Comparison of ENCODE assay signal across 1 cellular context in the genomic region with DNA sequence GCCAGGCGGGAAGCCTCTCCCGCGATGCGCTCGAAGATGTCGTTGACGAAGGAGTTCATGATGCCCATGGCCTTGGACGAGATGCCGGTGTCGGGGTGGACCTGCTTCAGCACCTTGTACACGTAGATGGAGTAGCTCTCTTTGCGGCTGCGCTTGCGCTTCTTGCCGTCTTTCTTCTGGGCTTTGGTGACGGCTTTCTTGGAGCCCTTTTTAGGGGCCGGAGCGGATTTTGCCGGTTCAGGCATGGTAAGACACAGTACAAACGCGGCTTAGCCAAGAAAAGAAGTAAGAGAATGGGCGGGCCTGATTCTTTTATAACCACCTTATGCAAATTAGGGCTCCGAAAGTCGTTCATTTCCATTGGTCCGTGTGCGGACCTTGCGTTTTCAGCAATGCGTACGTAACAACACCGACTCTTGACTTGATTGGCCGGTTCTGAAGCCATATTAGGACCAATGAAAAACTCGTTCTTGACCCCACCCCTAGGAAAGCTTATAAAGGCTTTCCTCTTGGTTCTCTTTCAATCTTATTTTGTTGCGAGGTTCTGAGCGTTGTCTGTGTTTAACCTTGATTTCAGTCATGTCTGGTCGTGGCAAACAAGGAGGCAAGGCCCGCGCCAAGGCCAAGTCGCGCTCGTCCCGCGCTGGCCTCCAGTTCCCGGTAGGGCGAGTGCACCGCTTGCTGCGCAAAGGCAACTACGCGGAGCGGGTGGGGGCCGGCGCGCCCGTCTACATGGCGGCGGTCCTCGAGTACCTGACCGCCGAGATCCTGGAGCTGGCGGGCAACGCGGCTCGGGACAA.
TF ChIP-seq lines count a peak whose summit lies in the region.

No MANE protein-coding gene starts in this region.

TF ChIP-seq in HEK293, 187 proteins besides CTCF, POLR2A, EP300 and RAD21 (continued from another document and continues in another):
- no peak; the same call in 1 of the 2 replicates for TF ChIP-seq ZBTB11 (tag by site-specific recombination; conservative IDR thresholded peaks at IDR 0.05; ENCODE audit: low read depth)
- TF ChIP-seq ZBTB1 (tag by site-specific recombination; IDR thresholded peaks at IDR 0.05), result no peak
- peak; percentile 51; the same call in 1 of the 2 replicates for TF ChIP-seq KLF1 (tag by site-specific recombination; IDR thresholded peaks at IDR 0.05)
- no peak for TF ChIP-seq ZNF169 (tag by site-specific recombination; IDR thresholded peaks at IDR 0.05)
- TF ChIP-seq ZNF510 (tag by site-specific recombination; IDR thresholded peaks at IDR 0.05; ENCODE audit: insufficient replicate concordance), result no peak
- no peak for TF ChIP-seq ZNF112 (tag by site-specific recombination; IDR thresholded peaks at IDR 0.05)
- TF ChIP-seq, protein P1, sequence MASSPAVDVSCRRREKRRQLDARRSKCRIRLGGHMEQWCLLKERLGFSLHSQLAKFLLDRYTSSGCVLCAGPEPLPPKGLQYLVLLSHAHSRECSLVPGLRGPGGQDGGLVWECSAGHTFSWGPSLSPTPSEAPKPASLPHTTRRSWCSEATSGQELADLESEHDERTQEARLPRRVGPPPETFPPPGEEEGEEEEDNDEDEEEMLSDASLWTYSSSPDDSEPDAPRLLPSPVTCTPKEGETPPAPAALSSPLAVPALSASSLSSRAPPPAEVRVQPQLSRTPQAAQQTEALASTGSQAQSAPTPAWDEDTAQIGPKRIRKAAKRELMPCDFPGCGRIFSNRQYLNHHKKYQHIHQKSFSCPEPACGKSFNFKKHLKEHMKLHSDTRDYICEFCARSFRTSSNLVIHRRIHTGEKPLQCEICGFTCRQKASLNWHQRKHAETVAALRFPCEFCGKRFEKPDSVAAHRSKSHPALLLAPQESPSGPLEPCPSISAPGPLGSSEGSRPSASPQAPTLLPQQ (tag by site-specific recombination; IDR thresholded peaks at IDR 0.05), result no peak; the same call in 1 of the 2 replicates
- no peak for TF ChIP-seq ZNF473 (tag by site-specific recombination; IDR thresholded peaks at IDR 0.05)
- no peak for TF ChIP-seq RBAK (tag by site-specific recombination; IDR thresholded peaks at IDR 0.05)
- no peak for TF ChIP-seq ZNF155 (tag by site-specific recombination; IDR thresholded peaks at IDR 0.05)
- TF ChIP-seq ZNF354C (tag by site-specific recombination; IDR thresholded peaks at IDR 0.05; ENCODE audit: borderline replicate concordance, low read depth), result no peak
- TF ChIP-seq ZNF324 (tag by site-specific recombination; IDR thresholded peaks at IDR 0.05), result no peak
- no peak for TF ChIP-seq ZNF560 (tag by site-specific recombination; IDR thresholded peaks at IDR 0.05; ENCODE audit: borderline replicate concordance)
- no peak for TF ChIP-seq ZNF571 (tag by site-specific recombination; IDR thresholded peaks at IDR 0.05)
- no peak for TF ChIP-seq TCF7L2 (IDR thresholded peaks at IDR 0.05; ENCODE audit: borderline replicate concordance, low read depth, low read length)
- no peak for TF ChIP-seq ZNF658 (tag by site-specific recombination; IDR thresholded peaks at IDR 0.05)
- peak; percentile 68 for TF ChIP-seq ZNF629 (tag by site-specific recombination; IDR thresholded peaks at IDR 0.05)
- no peak for TF ChIP-seq GLIS2 (tag by site-specific recombination; IDR thresholded peaks at IDR 0.05)
- TF ChIP-seq ZBTB17 (tag by site-specific recombination; IDR thresholded peaks at IDR 0.05), result no peak
- TF ChIP-seq EGR2 (tag by site-specific recombination; IDR thresholded peaks at IDR 0.05; ENCODE audit: low read depth), result no peak
- TF ChIP-seq, protein P2, sequence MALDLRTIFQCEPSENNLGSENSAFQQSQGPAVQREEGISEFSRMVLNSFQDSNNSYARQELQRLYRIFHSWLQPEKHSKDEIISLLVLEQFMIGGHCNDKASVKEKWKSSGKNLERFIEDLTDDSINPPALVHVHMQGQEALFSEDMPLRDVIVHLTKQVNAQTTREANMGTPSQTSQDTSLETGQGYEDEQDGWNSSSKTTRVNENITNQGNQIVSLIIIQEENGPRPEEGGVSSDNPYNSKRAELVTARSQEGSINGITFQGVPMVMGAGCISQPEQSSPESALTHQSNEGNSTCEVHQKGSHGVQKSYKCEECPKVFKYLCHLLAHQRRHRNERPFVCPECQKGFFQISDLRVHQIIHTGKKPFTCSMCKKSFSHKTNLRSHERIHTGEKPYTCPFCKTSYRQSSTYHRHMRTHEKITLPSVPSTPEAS (tag by site-specific recombination; IDR thresholded peaks at IDR 0.05), result no peak
- TF ChIP-seq ZNF544 (tag by site-specific recombination; IDR thresholded peaks at IDR 0.05), result no peak
- no peak for TF ChIP-seq ZBTB7A (tag by site-specific recombination; IDR thresholded peaks at IDR 0.05; ENCODE audit: low read depth)
- TF ChIP-seq, protein P3, sequence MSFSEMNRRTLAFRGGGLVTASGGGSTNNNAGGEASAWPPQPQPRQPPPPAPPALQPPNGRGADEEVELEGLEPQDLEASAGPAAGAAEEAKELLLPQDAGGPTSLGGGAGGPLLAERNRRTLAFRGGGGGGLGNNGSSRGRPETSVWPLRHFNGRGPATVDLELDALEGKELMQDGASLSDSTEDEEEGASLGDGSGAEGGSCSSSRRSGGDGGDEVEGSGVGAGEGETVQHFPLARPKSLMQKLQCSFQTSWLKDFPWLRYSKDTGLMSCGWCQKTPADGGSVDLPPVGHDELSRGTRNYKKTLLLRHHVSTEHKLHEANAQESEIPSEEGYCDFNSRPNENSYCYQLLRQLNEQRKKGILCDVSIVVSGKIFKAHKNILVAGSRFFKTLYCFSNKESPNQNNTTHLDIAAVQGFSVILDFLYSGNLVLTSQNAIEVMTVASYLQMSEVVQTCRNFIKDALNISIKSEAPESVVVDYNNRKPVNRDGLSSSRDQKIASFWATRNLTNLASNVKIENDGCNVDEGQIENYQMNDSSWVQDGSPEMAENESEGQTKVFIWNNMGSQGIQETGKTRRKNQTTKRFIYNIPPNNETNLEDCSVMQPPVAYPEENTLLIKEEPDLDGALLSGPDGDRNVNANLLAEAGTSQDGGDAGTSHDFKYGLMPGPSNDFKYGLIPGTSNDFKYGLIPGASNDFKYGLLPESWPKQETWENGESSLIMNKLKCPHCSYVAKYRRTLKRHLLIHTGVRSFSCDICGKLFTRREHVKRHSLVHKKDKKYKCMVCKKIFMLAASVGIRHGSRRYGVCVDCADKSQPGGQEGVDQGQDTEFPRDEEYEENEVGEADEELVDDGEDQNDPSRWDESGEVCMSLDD (tag by site-specific recombination; IDR thresholded peaks at IDR 0.05), result no peak
- no peak for TF ChIP-seq ZSCAN23 (tag by site-specific recombination; IDR thresholded peaks at IDR 0.05)
- TF ChIP-seq ZNF513 (tag by site-specific recombination; IDR thresholded peaks at IDR 0.05), result no peak
- TF ChIP-seq ZNF837 (tag by site-specific recombination; IDR thresholded peaks at IDR 0.05), result 0 out of 2 replicates have a peak, but pooled peaks have one; percentile 63
- no peak for TF ChIP-seq ZNF311 (tag by site-specific recombination; IDR thresholded peaks at IDR 0.05; ENCODE audit: borderline replicate concordance)
- TF ChIP-seq ZNF202 (tag by site-specific recombination; IDR thresholded peaks at IDR 0.05; ENCODE audit: borderline replicate concordance), result no peak
- TF ChIP-seq ZNF768 (tag by site-specific recombination; IDR thresholded peaks at IDR 0.05), result no peak; the same call in 1 of the 2 replicates
- TF ChIP-seq BCL11B (tag by site-specific recombination; IDR thresholded peaks at IDR 0.05; ENCODE audit: low read depth), result peak; percentile 46; the same call in 1 of the 2 replicates
- no peak for TF ChIP-seq ZNF530 (tag by site-specific recombination; IDR thresholded peaks at IDR 0.05; ENCODE audit: low read depth)
- no peak for TF ChIP-seq ZNF16 (tag by site-specific recombination; IDR thresholded peaks at IDR 0.05; ENCODE audit: low read depth)
- TF ChIP-seq ZNF248 (tag by site-specific recombination; IDR thresholded peaks at IDR 0.05), result no peak
- no peak for TF ChIP-seq GFI1B (tag by site-specific recombination; IDR thresholded peaks at IDR 0.05)
- peak; percentile 88 for TF ChIP-seq ZNF335 (tag by site-specific recombination; conservative IDR thresholded peaks at IDR 0.05)
- TF ChIP-seq ZNF561 (tag by site-specific recombination; IDR thresholded peaks at IDR 0.05; ENCODE audit: borderline replicate concordance), result no peak
- TF ChIP-seq ZIC2 (tag by site-specific recombination; IDR thresholded peaks at IDR 0.05), result no peak
- TF ChIP-seq, protein P4, sequence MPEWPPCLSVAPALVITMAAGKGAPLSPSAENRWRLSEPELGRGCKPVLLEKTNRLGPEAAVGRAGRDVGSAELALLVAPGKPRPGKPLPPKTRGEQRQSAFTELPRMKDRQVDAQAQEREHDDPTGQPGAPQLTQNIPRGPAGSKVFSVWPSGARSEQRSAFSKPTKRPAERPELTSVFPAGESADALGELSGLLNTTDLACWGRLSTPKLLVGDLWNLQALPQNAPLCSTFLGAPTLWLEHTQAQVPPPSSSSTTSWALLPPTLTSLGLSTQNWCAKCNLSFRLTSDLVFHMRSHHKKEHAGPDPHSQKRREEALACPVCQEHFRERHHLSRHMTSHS (tag by site-specific recombination; IDR thresholded peaks at IDR 0.05), result no peak; the same call in 1 of the 2 replicates
- peak; percentile 86 for TF ChIP-seq ZNF391 (tag by site-specific recombination; IDR thresholded peaks at IDR 0.05; ENCODE audit: borderline replicate concordance, low read depth)
- no peak for TF ChIP-seq ZFP3 (tag by site-specific recombination; IDR thresholded peaks at IDR 0.05; ENCODE audit: low read depth)
- no peak for TF ChIP-seq ZNF514 (tag by site-specific recombination; IDR thresholded peaks at IDR 0.05)
- TF ChIP-seq ZNF26 (tag by site-specific recombination; IDR thresholded peaks at IDR 0.05), result no peak
- TF ChIP-seq ZNF843 (tag by site-specific recombination; IDR thresholded peaks at IDR 0.05), result peak; percentile 29; the same call in 1 of the 2 replicates
- no peak for TF ChIP-seq HOXC10 (CRISPR knock-in tag; IDR thresholded peaks at IDR 0.05)
- no peak for TF ChIP-seq HOXA7 (CRISPR knock-in tag; IDR thresholded peaks at IDR 0.05; ENCODE audit: borderline replicate concordance)
- TF ChIP-seq, protein P5, sequence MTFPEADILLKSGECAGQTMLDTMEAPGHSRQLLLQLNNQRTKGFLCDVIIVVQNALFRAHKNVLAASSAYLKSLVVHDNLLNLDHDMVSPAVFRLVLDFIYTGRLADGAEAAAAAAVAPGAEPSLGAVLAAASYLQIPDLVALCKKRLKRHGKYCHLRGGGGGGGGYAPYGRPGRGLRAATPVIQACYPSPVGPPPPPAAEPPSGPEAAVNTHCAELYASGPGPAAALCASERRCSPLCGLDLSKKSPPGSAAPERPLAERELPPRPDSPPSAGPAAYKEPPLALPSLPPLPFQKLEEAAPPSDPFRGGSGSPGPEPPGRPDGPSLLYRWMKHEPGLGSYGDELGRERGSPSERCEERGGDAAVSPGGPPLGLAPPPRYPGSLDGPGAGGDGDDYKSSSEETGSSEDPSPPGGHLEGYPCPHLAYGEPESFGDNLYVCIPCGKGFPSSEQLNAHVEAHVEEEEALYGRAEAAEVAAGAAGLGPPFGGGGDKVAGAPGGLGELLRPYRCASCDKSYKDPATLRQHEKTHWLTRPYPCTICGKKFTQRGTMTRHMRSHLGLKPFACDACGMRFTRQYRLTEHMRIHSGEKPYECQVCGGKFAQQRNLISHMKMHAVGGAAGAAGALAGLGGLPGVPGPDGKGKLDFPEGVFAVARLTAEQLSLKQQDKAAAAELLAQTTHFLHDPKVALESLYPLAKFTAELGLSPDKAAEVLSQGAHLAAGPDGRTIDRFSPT (tag by site-specific recombination; IDR thresholded peaks at IDR 0.05), result no peak
- peak; percentile 40; the same call in 1 of the 2 replicates for TF ChIP-seq KLF8 (tag by site-specific recombination; IDR thresholded peaks at IDR 0.05)
- TF ChIP-seq ZNF624 (tag by site-specific recombination; IDR thresholded peaks at IDR 0.05), result no peak
- peak; percentile 99 for TF ChIP-seq KLF10 (tag by site-specific recombination; IDR thresholded peaks at IDR 0.05)
- no peak for TF ChIP-seq ZNF776 (tag by site-specific recombination; IDR thresholded peaks at IDR 0.05; ENCODE audit: borderline replicate concordance)
- TF ChIP-seq ZNF184 (tag by site-specific recombination; IDR thresholded peaks at IDR 0.05), result no peak
